8 cellular contexts compared by ENCODE assay signal in the genomic region with DNA sequence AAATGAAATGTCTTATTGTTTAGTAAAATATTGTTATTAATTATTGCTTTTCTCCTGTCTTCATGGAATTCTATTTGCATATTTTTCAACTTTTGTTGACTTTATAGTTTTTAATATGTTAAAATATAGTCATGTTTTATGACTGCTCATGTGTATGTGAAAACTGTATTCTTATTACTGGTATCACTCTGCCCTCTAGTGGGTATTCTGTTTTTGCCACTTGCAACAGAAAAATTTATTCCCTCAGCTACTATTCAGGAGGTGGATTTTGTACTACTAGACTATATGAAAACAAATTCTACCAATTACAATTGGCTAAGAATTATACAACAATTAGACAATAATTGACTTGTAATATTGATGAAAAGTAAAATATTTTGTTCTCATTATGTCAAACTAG. TPM values are rescaled to one million over a fixed set of nuclear protein-coding genes. Genes with fewer than 3 reads are reported as not detected.
DNase-seq lines count a peak whose midpoint lies in the region; ATAC-seq and TF ChIP-seq lines count a peak whose summit lies in the region.

No MANE protein-coding gene starts in this region.

- no peaks in the 10 kb centered on the region for H3K27me3 Mint-ChIP-seq in chondrocyte (ENCODE audit: low read depth)
- H3K27me3 Mint-ChIP-seq in osteocyte (ENCODE audit: unreplicated experiment) = no peaks in the 10 kb centered on the region

- H3K9me3 Mint-ChIP-seq in chondrocyte (ENCODE audit: low read depth) = peaks cover 14% of the 10 kb centered on the region
- peaks cover 21% of the 10 kb centered on the region for H3K9me3 Mint-ChIP-seq in osteocyte (ENCODE audit: unreplicated experiment)

- DNase-seq in AG09319 (ENCODE audit: extremely low read depth, low read depth) (no peak), NCI-H2107 (lab: John Stamatoyannopoulos, UW) (peak; percentile 6), chondrocyte (ENCODE audit: low spot score) (no peak), osteocyte (ENCODE audit: extremely low spot score, unreplicated experiment) (no peak), activated T-cell treated with anti-CD3 and anti-CD28 coated beads for 4 hours (no peak)

- H3K27ac Mint-ChIP-seq in chondrocyte (ENCODE audit: unreplicated experiment) = no peak overlapping the region
- no peak overlapping the region for H3K27ac Mint-ChIP-seq in osteocyte (ENCODE audit: unreplicated experiment)

- H3K4me1 Mint-ChIP-seq in chondrocyte (ENCODE audit: low read depth) (no peaks in the 10 kb centered on the region), osteocyte (ENCODE audit: unreplicated experiment) (no peaks in the 10 kb centered on the region)

- H3K36me3 Mint-ChIP-seq in chondrocyte (ENCODE audit: low read depth) (peaks cover 3% of the 10 kb centered on the region), osteocyte (ENCODE audit: unreplicated experiment) (no peaks in the 10 kb centered on the region)

- no peak overlapping the region for H3K4me3 Mint-ChIP-seq in chondrocyte (ENCODE audit: unreplicated experiment)
- no peak overlapping the region for H3K4me3 Mint-ChIP-seq in osteocyte (ENCODE audit: unreplicated experiment)

- TF ChIP-seq CTCF in AG09319 (IDR thresholded peaks at IDR 0.05; ENCODE audit: low read depth, low read length) = peak; percentile 44
- TF ChIP-seq CTCF in chondrocyte (IDR thresholded peaks at IDR 0.05) = peak; percentile 84
- peak; percentile 58 for TF ChIP-seq CTCF in osteocyte (IDR thresholded peaks at IDR 0.05)

- ATAC-seq in GM19023 (IDR thresholded peaks at IDR 0.05; ENCODE audit: unreplicated experiment) (peak; percentile 63), HG02973 (IDR thresholded peaks at IDR 0.05; ENCODE audit: unreplicated experiment) (no peak), GM21825 (IDR thresholded peaks at IDR 0.05; ENCODE audit: unreplicated experiment) (no peak)

RNA-seq across cellular contexts. Expression of a gene that starts 45.0 kb away (rescaled TPM):
- not detected in 3 replicates for total RNA-seq in chondrocyte
- total RNA-seq in osteocyte = not detected in 2 replicates

RNA-seq across cellular contexts. Expression of a gene that starts 58.9 kb away (rescaled TPM):
- total RNA-seq in chondrocyte (not detected in 3 replicates), osteocyte (not detected in 2 replicates)
